Comparison of ENCODE assay signal across 21 cellular contexts in genomic region chr1:180186831-180187230, GRCh38. TPM values are rescaled to one million over a fixed set of nuclear protein-coding genes. Genes with fewer than 3 reads are reported as not detected.
"Had no signal": no experiment of that assay in that cellular context is flagged by ENCODE, and none has a peak within 500 bp of the region (broad histone marks: within the 10 kb centered on the region; RNA-seq: fewer than 3 reads in every experiment).

No MANE protein-coding gene starts in this region.

- H3K27ac ChIP-seq: epithelial cell of prostate, foreskin keratinocyte, transverse colon, vagina had no signal

- H3K9me3 Mint-ChIP-seq: activated CD4-positive, alpha-beta memory T cell treated with anti-CD3 and anti-CD28 coated beads, Interleukin-2, amount 10 ng/mL, durations not matched to agents 7 days and 5 days; effector memory CD8-positive, alpha-beta T cell; neural crest cell; stimulated activated naive CD8-positive, alpha-beta T cell treated with anti-CD3 and anti-CD28 coated beads, Interleukin-15, Interleukin-2, amounts not matched to agents 100 ng/mL and 50 ng/mL, for 24 hours; T-cell had no signal

- FAIRE-seq: kidney had no signal

- ATAC-seq: activated CD8-positive, alpha-beta memory T cell treated with anti-CD3 and anti-CD28 coated beads, Interleukin-2, amount 10 ng/mL, durations not matched to agents 7 days and 5 days; effector memory CD8-positive, alpha-beta T cell; foreskin keratinocyte; left lobe of liver; T-cell had no signal

- H3K4me3 Mint-ChIP-seq: activated CD4-positive, alpha-beta memory T cell treated with anti-CD3 and anti-CD28 coated beads, Interleukin-2, amount 10 ng/mL, durations not matched to agents 7 days and 5 days; activated CD8-positive, alpha-beta memory T cell treated with anti-CD3 and anti-CD28 coated beads, Interleukin-2, amount 10 ng/mL, durations not matched to agents 7 days and 5 days; activated naive CD8-positive, alpha-beta T cell; effector memory CD8-positive, alpha-beta T cell; neural crest cell; stimulated activated naive CD8-positive, alpha-beta T cell treated with anti-CD3 and anti-CD28 coated beads, Interleukin-15, Interleukin-2, amounts not matched to agents 100 ng/mL and 50 ng/mL, for 24 hours; T-cell had no signal

- H3K27ac Mint-ChIP-seq: activated CD4-positive, alpha-beta memory T cell treated with anti-CD3 and anti-CD28 coated beads, Interleukin-2, amount 10 ng/mL, durations not matched to agents 7 days and 5 days; activated CD8-positive, alpha-beta memory T cell treated with anti-CD3 and anti-CD28 coated beads, Interleukin-2, amount 10 ng/mL, durations not matched to agents 7 days and 5 days; activated naive CD8-positive, alpha-beta T cell; stimulated activated naive CD8-positive, alpha-beta T cell treated with anti-CD3 and anti-CD28 coated beads, Interleukin-15, Interleukin-2, amounts not matched to agents 100 ng/mL and 50 ng/mL, for 24 hours; T-cell had no signal

- DNase-seq: activated CD4-positive, alpha-beta memory T cell treated with anti-CD3 and anti-CD28 coated beads, Interleukin-2, amount 10 ng/mL, durations not matched to agents 7 days and 5 days; activated CD4-positive, alpha-beta T cell treated with anti-CD3 and anti-CD28 coated beads for 48 hours; activated CD4-positive, CD25-positive, alpha-beta regulatory T cell; activated CD8-positive, alpha-beta memory T cell treated with anti-CD3 and anti-CD28 coated beads, Interleukin-2, amount 10 ng/mL, durations not matched to agents 7 days and 5 days; amniotic stem cell; effector memory CD8-positive, alpha-beta T cell; foreskin keratinocyte; stimulated activated CD4-positive, alpha-beta T cell treated with anti-CD3 and anti-CD28 coated beads, Interleukin-12 subunit alpha, Interleukin-12 subunit beta, amount 100 ng/mL, for 4 hours; stimulated activated CD4-positive, alpha-beta T cell treated with anti-CD3 and anti-CD28 coated beads, Interleukin-1b, Interleukin-23, amount 100 ng/mL, for 48 hours; T-cell; transverse colon had no signal

- H3K27me3 ChIP-seq: foreskin keratinocyte, transverse colon, vagina had no signal

- H3K4me3 ChIP-seq: transverse colon, vagina had no signal

- H3K4me1 ChIP-seq: foreskin keratinocyte, transverse colon, vagina had no signal

- H3K9me3 ChIP-seq: transverse colon, vagina had no signal

- H3K36me3 Mint-ChIP-seq: activated CD8-positive, alpha-beta memory T cell treated with anti-CD3 and anti-CD28 coated beads, Interleukin-2, amount 10 ng/mL, durations not matched to agents 7 days and 5 days had no signal

- H3K27me3 Mint-ChIP-seq: activated CD4-positive, alpha-beta memory T cell treated with anti-CD3 and anti-CD28 coated beads, Interleukin-2, amount 10 ng/mL, durations not matched to agents 7 days and 5 days; activated CD8-positive, alpha-beta memory T cell treated with anti-CD3 and anti-CD28 coated beads, Interleukin-2, amount 10 ng/mL, durations not matched to agents 7 days and 5 days; activated naive CD8-positive, alpha-beta T cell; effector memory CD8-positive, alpha-beta T cell; stimulated activated naive CD8-positive, alpha-beta T cell treated with anti-CD3 and anti-CD28 coated beads, Interleukin-15, Interleukin-2, amounts not matched to agents 100 ng/mL and 50 ng/mL, for 24 hours; T-cell had no signal

RNA-seq across cellular contexts. Expression of gene LHX4, which starts 43.2 kb away (rescaled TPM):
- total RNA-seq: activated CD4-positive, alpha-beta memory T cell treated with anti-CD3 and anti-CD28 coated beads, Interleukin-2, amount 10 ng/mL, durations not matched to agents 7 days and 5 days; activated CD8-positive, alpha-beta memory T cell treated with anti-CD3 and anti-CD28 coated beads, Interleukin-2, amount 10 ng/mL, durations not matched to agents 7 days and 5 days; dermis microvascular lymphatic vessel endothelial cell; foreskin keratinocyte; kidney; lung microvascular endothelial cell; osteoblast had no signal
- polyA plus RNA-seq: foreskin keratinocyte had no signal
